Comparison of ENCODE assay signal across 23 cellular contexts in genomic region chr2:144619760-144620159, GRCh38.
"Had no signal": no experiment of that assay in that cellular context is flagged by ENCODE, and none has a peak within 500 bp of the region (broad histone marks: within the 10 kb centered on the region; RNA-seq: fewer than 3 reads in every experiment).

No MANE protein-coding gene starts in this region.

- H3K27ac Mint-ChIP-seq: activated naive CD4-positive, alpha-beta T cell treated with anti-CD3 and anti-CD28 coated beads, Interleukin-2, amount 50 U/mL, for 24 hours; activated T-helper 1 cell treated with anti-CD3 and anti-CD28 coated beads, Interleukin-12 subunit alpha, Interleukin-12 subunit beta, Interleukin-2, Interleukin-4 antibody, amounts not matched to agents 30 ng/mL and 10 ng/mL and 1 ng/mL, durations not matched to agents 14 hours and 24 hours and 36 hours; immature natural killer cell; stimulated activated naive CD8-positive, alpha-beta T cell treated with anti-CD3 and anti-CD28 coated beads, Interleukin-15, amount 100 ng/mL, for 72 hours had no signal

- ATAC-seq: esophagus mucosa; left lobe of liver; lower lobe of right lung; mucosa of descending colon; right lobe of liver; stimulated activated naive CD8-positive, alpha-beta T cell treated with anti-CD3 and anti-CD28 coated beads, Interleukin-15, amount 100 ng/mL, for 72 hours had no signal

- H3K4me1 Mint-ChIP-seq: activated naive CD4-positive, alpha-beta T cell treated with anti-CD3 and anti-CD28 coated beads, Interleukin-2, amount 50 U/mL, for 24 hours; stimulated activated naive CD8-positive, alpha-beta T cell treated with anti-CD3 and anti-CD28 coated beads, Interleukin-15, amount 100 ng/mL, for 72 hours had no signal

- DNase-seq: activated CD4-positive, alpha-beta T cell treated with anti-CD3 and anti-CD28 coated beads for 4 hours; activated CD4-positive, alpha-beta T cell treated with anti-CD3 and anti-CD28 coated beads, Interleukin-2, amount 50 U/mL, for 48 hours; activated gamma-delta T cell treated with Interleukin-2 at 50 U/mL for 16 hours; adrenal gland; central memory CD4-positive, alpha-beta T cell; dermis blood vessel endothelial cell; effector memory CD4-positive, alpha-beta T cell; foreskin melanocyte; immature natural killer cell; lower lobe of right lung; mesendoderm; mucosa of descending colon; occipital lobe; right lobe of liver; stimulated activated CD4-positive, alpha-beta T cell treated with anti-CD3 and anti-CD28 coated beads, Interleukin-1b, Interleukin-23, amount 100 ng/mL, for 48 hours; stimulated activated naive CD8-positive, alpha-beta T cell treated with anti-CD3 and anti-CD28 coated beads, Interleukin-15, amount 100 ng/mL, for 72 hours; tibial artery; WERI-Rb-1 had no signal

- H3K36me3 Mint-ChIP-seq: activated naive CD4-positive, alpha-beta T cell treated with anti-CD3 and anti-CD28 coated beads, Interleukin-2, amount 50 U/mL, for 24 hours had no signal

- H3K9me3 Mint-ChIP-seq: activated naive CD4-positive, alpha-beta T cell treated with anti-CD3 and anti-CD28 coated beads, Interleukin-2, amount 50 U/mL, for 24 hours had no signal

- H3K4me3 Mint-ChIP-seq: activated naive CD4-positive, alpha-beta T cell treated with anti-CD3 and anti-CD28 coated beads, Interleukin-2, amount 50 U/mL, for 24 hours; activated T-helper 1 cell treated with anti-CD3 and anti-CD28 coated beads, Interleukin-12 subunit alpha, Interleukin-12 subunit beta, Interleukin-2, Interleukin-4 antibody, amounts not matched to agents 30 ng/mL and 10 ng/mL and 1 ng/mL, durations not matched to agents 14 hours and 24 hours and 36 hours; neural crest cell; stimulated activated naive CD8-positive, alpha-beta T cell treated with anti-CD3 and anti-CD28 coated beads, Interleukin-15, amount 100 ng/mL, for 72 hours had no signal
